9 cellular contexts compared by ENCODE assay signal in the genomic region with DNA sequence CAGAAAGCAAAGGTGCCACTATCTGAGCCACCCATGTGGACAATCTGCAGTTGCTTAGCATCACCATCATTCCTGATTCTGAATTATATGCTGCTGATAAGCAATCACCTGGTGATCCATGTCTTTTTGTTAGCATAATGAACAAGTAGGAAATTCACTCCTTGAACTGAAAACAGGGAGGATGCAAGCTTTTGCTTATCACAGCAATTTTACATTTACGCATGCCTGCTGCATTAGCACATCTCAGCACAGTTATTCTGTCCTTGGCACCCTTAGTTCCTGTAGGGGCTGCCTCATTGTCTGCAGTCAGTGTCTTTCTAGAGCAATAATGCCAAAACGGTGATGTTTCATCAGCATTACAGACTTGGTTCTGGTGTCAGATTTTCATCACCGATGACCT.
"Had no signal": no experiment of that assay in that cellular context is flagged by ENCODE, and none has a peak within 500 bp of the region (broad histone marks: within the 10 kb centered on the region; RNA-seq: fewer than 3 reads in every experiment).

No MANE protein-coding gene starts in this region.

- H2AFZ ChIP-seq: GM23338 had no signal

- H3K27ac Mint-ChIP-seq: GM23338, H9 had no signal

- H3K4me3 ChIP-seq: GM23338 had no signal

- ATAC-seq: GM23338 had no signal

- H3K4me3 Mint-ChIP-seq: GM23338, H9 had no signal

- H3K4me1 Mint-ChIP-seq: GM23338, H9 had no signal

- H3K27ac ChIP-seq: KMS-11 had no signal

- H3K4me2 ChIP-seq: GM23338, KMS-11 had no signal

- DNase-seq: H9, HCEC 1CT, Karpas-422, KBM-7 had no signal

- FAIRE-seq: H1, H54, HTR-8/SVneo had no signal

- H3K9ac ChIP-seq: KMS-11 had no signal
